8 cellular contexts compared by ENCODE assay signal in the genomic region with DNA sequence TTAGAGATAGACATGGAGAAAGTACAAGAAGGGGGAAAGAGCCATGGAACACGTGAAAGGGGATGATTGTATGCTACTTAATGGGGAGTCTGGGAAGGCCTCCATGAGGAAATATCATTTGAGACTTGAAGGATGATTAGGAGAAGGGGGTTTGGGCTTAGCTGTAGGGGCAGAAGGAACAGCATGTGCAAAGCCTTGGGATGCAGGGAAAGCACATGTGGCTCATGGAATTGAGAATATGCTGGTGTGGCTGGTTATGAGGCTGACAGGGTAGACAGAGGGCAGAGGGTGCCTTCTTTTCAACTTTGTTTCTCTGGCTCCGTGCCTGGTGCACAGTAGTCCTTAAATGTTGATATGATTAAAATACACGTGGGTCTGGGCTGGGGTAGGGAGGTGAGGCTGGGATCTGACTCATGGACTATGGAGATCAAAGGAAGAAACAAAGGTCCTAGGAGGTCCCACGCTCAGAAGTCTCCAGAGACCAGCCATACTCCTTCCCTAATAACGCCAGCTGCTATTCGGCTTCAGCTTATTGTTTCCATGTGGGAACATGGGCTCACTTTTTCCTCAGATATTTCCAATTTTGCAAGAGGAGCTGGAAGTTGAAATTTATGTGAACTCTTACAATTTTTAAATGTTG. TPM values are rescaled to one million over a fixed set of nuclear protein-coding genes. Genes with fewer than 3 reads are reported as not detected.
DNase-seq lines count a peak whose midpoint lies in the region; ATAC-seq and TF ChIP-seq lines count a peak whose summit lies in the region.

No MANE protein-coding gene starts in this region.

- no peak for TF ChIP-seq POLR2A in heart left ventricle (IDR thresholded peaks at IDR 0.05)

- peak overlapping the region in 10 of 12 donors; percentile 59 to 94 (median 85) for H3K4me3 ChIP-seq in heart left ventricle
- peak overlapping the region; percentile 91 for H3K4me3 ChIP-seq in adipocyte (ENCODE audit: low read length)
- H3K4me3 ChIP-seq in left lung: peak overlapping the region; percentile 65 to 81

- H3K9ac ChIP-seq in adipocyte (ENCODE audit: low read length): peak overlapping the region; percentile 91

- no peaks in the 10 kb centered on the region for H3K36me3 ChIP-seq in heart left ventricle
- no peaks in the 10 kb centered on the region for H3K36me3 ChIP-seq in adipocyte (ENCODE audit: control insufficient read depth, insufficient read depth, low read length, severe bottlenecking)
- H3K36me3 ChIP-seq in left lung: no peaks in the 10 kb centered on the region

- no peaks in the 10 kb centered on the region for H3K36me3 Mint-ChIP-seq in type B pancreatic cell

- H3K27ac ChIP-seq in heart left ventricle (peak overlapping the region in 3 of 12 donors; percentile 88 to 95 (median 89)), left lung (peak overlapping the region in 1 of 2 donors; percentile 98)

- H3K27me3 Mint-ChIP-seq in type B pancreatic cell: no peaks in the 10 kb centered on the region

- no peaks in the 10 kb centered on the region for H3K9me3 Mint-ChIP-seq in type B pancreatic cell

- H3K4me1 ChIP-seq in heart left ventricle: peaks cover 0 to 29% (median 17%) of the 10 kb centered on the region in 12 donors
- peaks cover 23% of the 10 kb centered on the region for H3K4me1 ChIP-seq in adipocyte (ENCODE audit: control insufficient read depth, insufficient read depth, low read length)
- peaks cover 0 to 22% of the 10 kb centered on the region in 2 donors for H3K4me1 ChIP-seq in left lung

- ATAC-seq in heart left ventricle: no peak
- no peak for ATAC-seq in Right ventricle myocardium inferior
- no peak for ATAC-seq in left lung
- ATAC-seq in HG03571 (IDR thresholded peaks at IDR 0.05; ENCODE audit: unreplicated experiment): no peak

- no peaks in the 10 kb centered on the region for H3K27me3 ChIP-seq in heart left ventricle
- no peaks in the 10 kb centered on the region for H3K27me3 ChIP-seq in adipocyte (replicated peaks; ENCODE audit: control insufficient read depth, insufficient read depth, low read length)
- no peaks in the 10 kb centered on the region for H3K27me3 ChIP-seq in left lung

- peak overlapping the region; percentile 99 for H3K27ac Mint-ChIP-seq in type B pancreatic cell

- intact Hi-C loops in heart left ventricle (cut with DNase I) (loop anchor here in 8 of 10 donors (2.0 to 10.0 kb wide), 5 partner anchors 147 to 326 kb away; partner anchors contain the start of gene NDUFB4 (in 6 of the 8)), Right ventricle myocardium inferior (cut with DNase I) (loop anchor here (5.0 kb wide), 2 partner anchors 146 to 326 kb away; partner anchors contain the start of gene NDUFB4), left lung (cut with DNase I) (no loop called here)

- TF ChIP-seq CTCF in heart left ventricle (IDR thresholded peaks at IDR 0.05) (no peak), left lung (IDR thresholded peaks at IDR 0.05) (no peak), type B pancreatic cell (conservative IDR thresholded peaks at IDR 0.05) (no peak)

- WGBS in heart left ventricle, 4 donors: 44 to 52% (median 47%) methylated on average over 6 of the region's 6 CpGs

- no peak for DNase-seq in heart left ventricle
- DNase-seq in Right ventricle myocardium inferior (ENCODE audit: missing footprints): no peak
- peak; percentile 33 for DNase-seq in adipocyte (ENCODE audit: low read depth)
- DNase-seq in left lung: no peak
- no peak for DNase-seq in type B pancreatic cell (ENCODE audit: extremely low spot score, unreplicated experiment)
- no peak for DNase-seq in activated CD4-positive, CD25-positive, alpha-beta regulatory T cell treated with anti-CD3 and anti-CD28 coated beads, Interleukin-2, amount 50 U/mL, for 72 hours
- DNase-seq in NCI-H345 (lab: John Stamatoyannopoulos, UW): no peak

- H3K4me3 Mint-ChIP-seq in type B pancreatic cell: peak overlapping the region; percentile 89

- H3K4me1 Mint-ChIP-seq in type B pancreatic cell (ENCODE audit: unreplicated experiment): peaks cover 24% of the 10 kb centered on the region

- H3K9me3 ChIP-seq in heart left ventricle (peaks cover 0 to 3% (median 0%) of the 10 kb centered on the region in 12 donors), adipocyte (ENCODE audit: control insufficient read depth, low read length) (no peaks in the 10 kb centered on the region), left lung (no peaks in the 10 kb centered on the region)

RNA-seq across cellular contexts. Expression of gene GTF2E1, which starts 1.1 kb away (rescaled TPM):
- 10 to 100 TPM in 7 of 9 donors, 1 to 10 TPM in 2; 7.3 to 15.1 (median 12.2) TPM for total RNA-seq in heart left ventricle
- polyA plus RNA-seq in heart left ventricle: 1 to 10 TPM; 3.7 to 6.7 TPM
- 15.0 TPM for total RNA-seq in Right ventricle myocardium inferior
- total RNA-seq in left lung: 10 to 100 TPM; 14.5 to 21.5 TPM
- total RNA-seq in type B pancreatic cell (ENCODE audit: low replicate concordance): 16.0 and 26.9 TPM in 2 replicates

RNA-seq across cellular contexts. Expression of gene RABL3, which starts 1.4 kb away (rescaled TPM):
- total RNA-seq in heart left ventricle (10 to 100 TPM in 8 of 9 donors, 1 to 10 TPM in 1; 6.8 to 28.3 (median 17.5) TPM), Right ventricle myocardium inferior (18.2 TPM), left lung (10 to 100 TPM; 19.0 to 20.0 TPM), type B pancreatic cell (ENCODE audit: low replicate concordance) (13.5 and 15.5 TPM in 2 replicates)
- polyA plus RNA-seq in heart left ventricle: 10 to 100 TPM in 1 of 2 donors, 1 to 10 TPM in 1; 3.1 to 23.1 TPM

Comparison
In these comparisons a context has a peak if more than half of its experiments do, and no peak if none do; other contexts are left out.
1. intact Hi-C loops: an anchor here in heart left ventricle (2.0 to 10.0 kb wide) and Right ventricle myocardium inferior (5.0 kb wide); none called in left lung.